ENCODE assay signal across 8 cellular contexts in the genomic region with DNA sequence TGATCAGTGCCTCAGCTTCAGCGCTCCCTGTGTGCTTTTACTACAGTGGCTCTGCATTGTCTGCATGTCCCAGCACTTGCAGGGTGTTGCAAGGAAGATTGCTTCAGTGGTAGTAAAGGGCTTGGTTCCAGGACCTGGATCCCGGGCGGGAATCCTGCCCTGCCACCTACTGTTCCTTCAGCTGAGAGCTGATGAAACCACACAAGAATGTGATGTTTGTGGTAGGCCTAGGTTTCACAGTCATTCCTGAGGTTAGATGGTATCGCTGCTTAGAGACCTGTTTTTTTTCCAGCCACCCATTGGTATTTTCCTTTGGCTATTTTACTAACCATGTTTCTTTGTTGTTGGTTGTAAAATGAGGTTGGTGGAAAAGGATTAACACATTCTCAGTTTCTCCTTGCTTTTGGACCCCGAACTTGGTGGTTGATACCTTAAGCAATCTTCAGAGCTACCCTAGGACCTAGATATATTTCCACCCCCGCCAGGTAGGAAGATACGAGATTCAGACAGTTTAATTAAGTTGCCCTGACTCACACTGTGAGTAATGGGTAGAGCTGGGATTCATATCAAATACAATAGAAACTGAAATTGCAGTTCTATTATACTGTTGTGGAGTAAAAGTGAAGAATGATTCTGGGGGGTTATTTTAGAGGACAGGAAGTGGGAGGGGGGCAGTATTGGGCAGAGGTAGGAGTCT. TPM values are rescaled to one million over a fixed set of nuclear protein-coding genes. Genes with fewer than 3 reads are reported as not detected.
DNase-seq lines count a peak whose midpoint lies in the region; ATAC-seq, FAIRE-seq and TF ChIP-seq lines count a peak whose summit lies in the region.

No MANE protein-coding gene starts in this region.

- H3K9me3 ChIP-seq in HepG2 (ENCODE audit: low read length), result no peaks in the 10 kb centered on the region

- in situ Hi-C loops in brain microvascular endothelial cell (cut with HindIII; ENCODE audit: low pct_ligation_motif_present, low sequenced_read_pairs), result no loop called here
- in situ Hi-C loops in HepG2 (cut with HindIII; ENCODE audit: extremely low pct_ligation_motif_present, low pct_unique_long_range_greater_than_20kb), result no loop called here

- WGBS in HepG2 (ENCODE audit: low lambda C conversion rate), result 8% methylated on average over 6 of the region's 7 CpGs

- no peak for TF ChIP-seq POLR2A in HepG2 (IDR thresholded peaks at IDR 0.05; ENCODE audit: insufficient read depth in 1 of 2, low read depth in 2 of 2, low read length in 2 of 2)

- no peaks in the 10 kb centered on the region for H3K79me2 ChIP-seq in HepG2 (ENCODE audit: insufficient read depth, low read length)

- no peak for TF ChIP-seq RAD21 in HepG2 (CRISPR knock-in tag; IDR thresholded peaks at IDR 0.05)

- no peak overlapping the region for H3K9ac ChIP-seq in HepG2 (ENCODE audit: insufficient read depth, low read depth, low read length)

- H3K36me3 ChIP-seq in brain microvascular endothelial cell (replicated peaks) (no peaks in the 10 kb centered on the region), HepG2 (replicated peaks in 1 of 2; ENCODE audit: control insufficient read depth in 1 of 2, insufficient read depth in 2 of 2, low read length in 2 of 2) (no peaks in the 10 kb centered on the region)

- no TSS peak for BruUV-seq in HepG2 (replicated peaks; lab: Mats Ljungman, UMichigan)

- peak overlapping the region; percentile 35 for H3K27ac ChIP-seq in brain microvascular endothelial cell
- H3K27ac ChIP-seq in HepG2 (ENCODE audit: extremely low read length, insufficient read depth, low read length), result no peak overlapping the region

- H3K4me2 ChIP-seq in HepG2 (ENCODE audit: low read depth, low read length), result no peak overlapping the region

- TF ChIP-seq CTCF in LNCAP (IDR thresholded peaks at IDR 0.05), result peak; percentile 36; the same call in 1 of the 2 replicates
- TF ChIP-seq CTCF in brain microvascular endothelial cell (IDR thresholded peaks at IDR 0.05; ENCODE audit: low read depth, low read length, missing control alignments), result peak; percentile 45
- peak; percentile 63 for TF ChIP-seq CTCF in HepG2 (CRISPR knock-in tag; IDR thresholded peaks at IDR 0.05)

- ATAC-seq in HepG2 (peak; percentile 99), HG03139 (IDR thresholded peaks at IDR 0.05; ENCODE audit: unreplicated experiment) (no peak)

- POLR2A ChIA-PET in HepG2 (lab: Yijun Ruan, JAX), result no interaction called here

- intact Hi-C loops in HepG2 (cut with micrococcal nuclease; ENCODE audit: unreplicated experiment), result no loop called here

- CTCF ChIA-PET in HepG2 (lab: Yijun Ruan, JAX; ENCODE audit: low intra/inter-chr PET ratio, low total read pairs), result no interaction called here

- no peaks in the 10 kb centered on the region for H4K20me1 ChIP-seq in HepG2 (ENCODE audit: insufficient read depth, low read length)

- peaks cover 10% of the 10 kb centered on the region for H3K4me1 ChIP-seq in HepG2 (ENCODE audit: insufficient read depth, low read length)

- FAIRE-seq in HepG2 (lab: Jason Lieb, UNC), result peak; percentile 94

- peak overlapping the region; percentile 27 for H3K4me3 ChIP-seq in brain microvascular endothelial cell (ENCODE audit: low read depth, low read length)
- no peak overlapping the region for H3K4me3 ChIP-seq in HepG2 (replicated peaks in 1 of 3; ENCODE audit: insufficient read depth in 1 of 3, low read depth in 2 of 3, low read length in 3 of 3)

- H3K27me3 ChIP-seq in brain microvascular endothelial cell (replicated peaks) (no peaks in the 10 kb centered on the region), HepG2 (ENCODE audit: control insufficient read depth in 1 of 2, insufficient read depth in 2 of 2, low read length in 2 of 2) (no peaks in the 10 kb centered on the region)

- peak; percentile 92 for DNase-seq in AG20443 (ENCODE audit: low spot score)
- peak; percentile 95 for DNase-seq in brain microvascular endothelial cell
- DNase-seq in HepG2 (ENCODE audit: low spot score), result peak; percentile 87
- peak; percentile 79 for DNase-seq in ureter (ENCODE audit: low spot score)
- no peak for DNase-seq in SHP77 (lab: John Stamatoyannopoulos, UW)
- DNase-seq in SKM-1 (lab: John Stamatoyannopoulos, UW; ENCODE audit: unreplicated experiment), result no peak

- H2AFZ ChIP-seq in HepG2 (ENCODE audit: low read length), result no peak overlapping the region

- TF ChIP-seq EP300 in HepG2 (IDR thresholded peaks at IDR 0.05; ENCODE audit: low read depth in 2 of 2, low read length in 2 of 2) (no peak), HepG2 (CRISPR knock-in tag; IDR thresholded peaks at IDR 0.05; ENCODE audit: borderline replicate concordance) (peak; percentile 36; the same call in 1 of the 2 replicates)

RNA-seq across cellular contexts. Expression of a gene that starts 11.4 kb away (rescaled TPM):
- not detected in 2 replicates for total RNA-seq in HepG2 (2016; rRNA removed; fragmentation: Illumina TruSeq; extraction: Trizol)
- not detected in 2 replicates for total RNA-seq in HepG2 (2016; cell fraction: cytosol; rRNA removed; fragmentation: Illumina TruSeq; extraction: Trizol; ENCODE audit: low read depth)
- total RNA-seq in HepG2 (2016; cell fraction: insoluble cytoplasmic fraction; rRNA removed; fragmentation: Illumina TruSeq; extraction: Trizol), result not detected in 2 replicates
- total RNA-seq in HepG2 (2016; cell fraction: membrane; rRNA removed; fragmentation: Illumina TruSeq; extraction: Trizol), result not detected in 2 replicates
- total RNA-seq in HepG2 (2016; cell fraction: nucleus; rRNA removed; fragmentation: Illumina TruSeq; extraction: Trizol), result not detected in 2 replicates
- 0.05 TPM in 1 of 2 replicates, not detected in the other for polyA plus RNA-seq in HepG2 (2011; rRNA removed)
- polyA plus RNA-seq in HepG2 (2011; cell fraction: cytosol; rRNA removed), result not detected in 2 replicates
- not detected in 2 replicates for polyA plus RNA-seq in HepG2 (2011; cell fraction: nucleus; rRNA removed)
- not detected in 2 replicates for polyA plus RNA-seq in HepG2 (2012)
- polyA plus RNA-seq in HepG2 (2016; cell fraction: cytosol; fragmentation: Illumina TruSeq; extraction: Trizol; ENCODE audit: low read depth), result not detected in 2 replicates
- not detected in 2 replicates for polyA plus RNA-seq in HepG2 (2016; cell fraction: insoluble cytoplasmic fraction; fragmentation: Illumina TruSeq; extraction: Trizol; ENCODE audit: low read depth)
- not detected in 2 replicates for polyA plus RNA-seq in HepG2 (2016; cell fraction: membrane; fragmentation: Illumina TruSeq; extraction: Trizol; ENCODE audit: low read depth)
- polyA plus RNA-seq in HepG2 (2016; cell fraction: nucleus; fragmentation: Illumina TruSeq; extraction: Trizol; ENCODE audit: insufficient read depth, low read depth), result not detected in 2 replicates
- polyA minus RNA-seq in HepG2 (2011; rRNA and poly(A)+ RNA removed; ENCODE audit: low replicate concordance), result not detected in 2 replicates
- polyA minus RNA-seq in HepG2 (2011; cell fraction: cytosol; rRNA and poly(A)+ RNA removed), result not detected in 2 replicates
- not detected in 2 replicates for polyA minus RNA-seq in HepG2 (2011; cell fraction: nucleus; rRNA and poly(A)+ RNA removed)
- total RNA-seq in ureter, result 13.5 TPM

RNA-seq across cellular contexts. Expression of a gene that starts 24.1 kb away (rescaled TPM):
- total RNA-seq in HepG2 (2016; rRNA removed; fragmentation: Illumina TruSeq; extraction: Trizol) (not detected in 2 replicates), ureter (1.2 TPM)
- not detected in 2 replicates for total RNA-seq in HepG2 (2016; cell fraction: cytosol; rRNA removed; fragmentation: Illumina TruSeq; extraction: Trizol; ENCODE audit: low read depth)
- total RNA-seq in HepG2 (2016; cell fraction: insoluble cytoplasmic fraction; rRNA removed; fragmentation: Illumina TruSeq; extraction: Trizol), result not detected in 2 replicates
- total RNA-seq in HepG2 (2016; cell fraction: membrane; rRNA removed; fragmentation: Illumina TruSeq; extraction: Trizol), result not detected in 2 replicates
- total RNA-seq in HepG2 (2016; cell fraction: nucleus; rRNA removed; fragmentation: Illumina TruSeq; extraction: Trizol), result not detected in 2 replicates
- polyA plus RNA-seq in HepG2 (2011; rRNA removed), result not detected in 2 replicates
- not detected in 2 replicates for polyA plus RNA-seq in HepG2 (2011; cell fraction: cytosol; rRNA removed)
- not detected in 2 replicates for polyA plus RNA-seq in HepG2 (2011; cell fraction: nucleus; rRNA removed)
- polyA plus RNA-seq in HepG2 (2012), result not detected in 2 replicates
- polyA plus RNA-seq in HepG2 (2016; cell fraction: cytosol; fragmentation: Illumina TruSeq; extraction: Trizol; ENCODE audit: low read depth), result not detected in 2 replicates
- polyA plus RNA-seq in HepG2 (2016; cell fraction: insoluble cytoplasmic fraction; fragmentation: Illumina TruSeq; extraction: Trizol; ENCODE audit: low read depth), result not detected in 2 replicates
- not detected in 2 replicates for polyA plus RNA-seq in HepG2 (2016; cell fraction: membrane; fragmentation: Illumina TruSeq; extraction: Trizol; ENCODE audit: low read depth)
- not detected in 2 replicates for polyA plus RNA-seq in HepG2 (2016; cell fraction: nucleus; fragmentation: Illumina TruSeq; extraction: Trizol; ENCODE audit: insufficient read depth, low read depth)
- not detected in 2 replicates for polyA minus RNA-seq in HepG2 (2011; rRNA and poly(A)+ RNA removed; ENCODE audit: low replicate concordance)
- not detected in 2 replicates for polyA minus RNA-seq in HepG2 (2011; cell fraction: cytosol; rRNA and poly(A)+ RNA removed)
- not detected in 2 replicates for polyA minus RNA-seq in HepG2 (2011; cell fraction: nucleus; rRNA and poly(A)+ RNA removed)

RNA-seq across cellular contexts. Expression of a gene that starts 26.9 kb away (rescaled TPM):
- total RNA-seq in HepG2 (2016; rRNA removed; fragmentation: Illumina TruSeq; extraction: Trizol), result not detected in 2 replicates
- total RNA-seq in HepG2 (2016; cell fraction: cytosol; rRNA removed; fragmentation: Illumina TruSeq; extraction: Trizol; ENCODE audit: low read depth), result not detected in 2 replicates
- not detected in 2 replicates for total RNA-seq in HepG2 (2016; cell fraction: insoluble cytoplasmic fraction; rRNA removed; fragmentation: Illumina TruSeq; extraction: Trizol)
- total RNA-seq in HepG2 (2016; cell fraction: membrane; rRNA removed; fragmentation: Illumina TruSeq; extraction: Trizol), result not detected in 2 replicates
- not detected in 2 replicates for total RNA-seq in HepG2 (2016; cell fraction: nucleus; rRNA removed; fragmentation: Illumina TruSeq; extraction: Trizol)
- polyA plus RNA-seq in HepG2 (2011; rRNA removed), result not detected in 2 replicates
- polyA plus RNA-seq in HepG2 (2011; cell fraction: cytosol; rRNA removed), result not detected in 2 replicates
- polyA plus RNA-seq in HepG2 (2011; cell fraction: nucleus; rRNA removed), result not detected in 2 replicates
- not detected in 2 replicates for polyA plus RNA-seq in HepG2 (2012)
- polyA plus RNA-seq in HepG2 (2016; cell fraction: cytosol; fragmentation: Illumina TruSeq; extraction: Trizol; ENCODE audit: low read depth), result not detected in 2 replicates
- polyA plus RNA-seq in HepG2 (2016; cell fraction: insoluble cytoplasmic fraction; fragmentation: Illumina TruSeq; extraction: Trizol; ENCODE audit: low read depth), result not detected in 2 replicates
- polyA plus RNA-seq in HepG2 (2016; cell fraction: membrane; fragmentation: Illumina TruSeq; extraction: Trizol; ENCODE audit: low read depth), result not detected in 2 replicates
- polyA plus RNA-seq in HepG2 (2016; cell fraction: nucleus; fragmentation: Illumina TruSeq; extraction: Trizol; ENCODE audit: insufficient read depth, low read depth), result not detected in 2 replicates
- not detected in 2 replicates for polyA minus RNA-seq in HepG2 (2011; rRNA and poly(A)+ RNA removed; ENCODE audit: low replicate concordance)
- not detected in 2 replicates for polyA minus RNA-seq in HepG2 (2011; cell fraction: cytosol; rRNA and poly(A)+ RNA removed)
- not detected in 2 replicates for polyA minus RNA-seq in HepG2 (2011; cell fraction: nucleus; rRNA and poly(A)+ RNA removed)
- total RNA-seq in ureter, result 0.68 TPM

Comparison
In these comparisons a context has a peak if more than half of its experiments do, and no peak if none do; other contexts are left out.
1. DNase-seq: peak in AG20443 (single experiment), brain microvascular endothelial cell (single experiment), HepG2 (single experiment) and ureter (single experiment); none in SHP77 (0 of 2) and SKM-1 (single experiment).
2. RNA of a gene that starts 11.4 kb away (total RNA-seq): 13.5 TPM in ureter (single experiment); not detected in HepG2; every median in the first group is over 10 times any median in the second.
3. Peak in every context shown above with its lines, with median percentiles within 50 percentile points of each other: CTCF ChIP-seq.